Comparison of ENCODE assay signal across 18 cellular contexts in genomic region chr14:100027771-100028490, GRCh38. TPM values are rescaled to one million over a fixed set of nuclear protein-coding genes. Genes with fewer than 3 reads are reported as not detected.
A peak's percentile ranks its signal among the peaks of the same experiment; 100 is the strongest.
DNase-seq lines count a peak whose midpoint lies in the region; ATAC-seq, FAIRE-seq and TF ChIP-seq lines count a peak whose summit lies in the region.
"Had no signal": no experiment of that assay in that cellular context is flagged by ENCODE, and none has a peak within 500 bp of the region (broad histone marks: within the 10 kb centered on the region; RNA-seq: fewer than 3 reads in every experiment).

No MANE protein-coding gene starts in this region.

- H3K36me3 ChIP-seq in astrocyte (ENCODE audit: insufficient read depth, low read length) (no peaks in the 10 kb centered on the region), osteoblast (ENCODE audit: insufficient read depth, low read length) (no peaks in the 10 kb centered on the region)

- H3K27ac Mint-ChIP-seq in astrocyte (ENCODE audit: unreplicated experiment) (no peak overlapping the region), T-helper 17 cell (no peak overlapping the region)
- H3K27ac Mint-ChIP-seq: CD14-positive monocyte had no signal

- TF ChIP-seq CTCF in astrocyte (IDR thresholded peaks at IDR 0.05; ENCODE audit: insufficient read depth, low read depth, low read length), result no peak
- no peak for TF ChIP-seq CTCF in osteoblast (IDR thresholded peaks at IDR 0.05; ENCODE audit: extremely low read depth, low read depth, low read length)

- no peak for ATAC-seq in T-helper 17 cell
- no peak for ATAC-seq in Right ventricle myocardium superior (ENCODE audit: poor library complexity)
- ATAC-seq: HepG2 had no signal

- H3K27ac ChIP-seq in astrocyte (ENCODE audit: low read depth, low read length), result peak overlapping the region; percentile 94
- H3K27ac ChIP-seq in osteoblast (ENCODE audit: low read depth, low read length), result peak overlapping the region; percentile 100

- peaks cover 45% of the 10 kb centered on the region for H3K4me1 ChIP-seq in astrocyte (ENCODE audit: insufficient read depth, low read length)
- peaks cover 72% of the 10 kb centered on the region for H3K4me1 ChIP-seq in osteoblast (ENCODE audit: insufficient read depth, low read length)

- H3K27me3 Mint-ChIP-seq in astrocyte (ENCODE audit: low read depth, unreplicated experiment) (no peaks in the 10 kb centered on the region), T-helper 17 cell (peaks cover 10% of the 10 kb centered on the region)

- H3K4me2 ChIP-seq in astrocyte (ENCODE audit: low read length), result no peak overlapping the region
- peak overlapping the region; percentile 14 for H3K4me2 ChIP-seq in osteoblast (ENCODE audit: insufficient read depth, low read length)

- intact Hi-C loops in Right ventricle myocardium superior (cut with DNase I), result no loop called here

- DNase-seq in EH (ENCODE audit: low read depth) (peak; percentile 51), M059J (ENCODE audit: low read depth) (peak; percentile 27), astrocyte (ENCODE audit: low read depth) (peak; percentile 63), osteoblast (ENCODE audit: insufficient read length, low spot score, missing footprints) (no peak), T-helper 17 cell (no peak), Right ventricle myocardium superior (no peak)
- DNase-seq in activated T-cell treated with anti-CD3 and anti-CD28 coated beads, Interleukin-2, amount 50 U/mL, for 1 hour, result no peak
- DNase-seq in activated CD4-positive, alpha-beta T cell treated with anti-CD3 and anti-CD28 coated beads for 48 hours, result no peak
- DNase-seq: DMS79 treated with DMSO at 0.1 percent for 48 hours, GF-D8, KG1, NCI-H1417 treated with DMSO at 0.1 percent for 48 hours, NCI-H187 treated with DMSO at 0.1 percent for 48 hours, NCI-H2227 treated with DMSO at 0.1 percent for 48 hours, NCI-H524 had no signal

- H3K36me3 Mint-ChIP-seq in astrocyte (ENCODE audit: low read depth, unreplicated experiment), result no peaks in the 10 kb centered on the region
- H3K36me3 Mint-ChIP-seq in T-helper 17 cell (ENCODE audit: low read depth), result no peaks in the 10 kb centered on the region
- H3K36me3 Mint-ChIP-seq: CD14-positive monocyte had no signal

- peaks cover 50% of the 10 kb centered on the region for H3K79me2 ChIP-seq in astrocyte (ENCODE audit: insufficient read depth, low read length)
- H3K79me2 ChIP-seq in osteoblast (ENCODE audit: insufficient read depth, low read length), result peaks cover 13% of the 10 kb centered on the region

- H3K27me3 ChIP-seq in astrocyte (ENCODE audit: insufficient read depth, low read length) (no peaks in the 10 kb centered on the region), osteoblast (ENCODE audit: insufficient read depth, low read length) (no peaks in the 10 kb centered on the region)

- no peak overlapping the region for H3K4me3 ChIP-seq in astrocyte (ENCODE audit: insufficient read depth, low read depth, low read length)
- no peak overlapping the region for H3K4me3 ChIP-seq in osteoblast (ENCODE audit: insufficient read depth, low read length)

- H2AFZ ChIP-seq in astrocyte (ENCODE audit: low read depth, low read length), result no peak overlapping the region
- H2AFZ ChIP-seq in osteoblast (ENCODE audit: low read length), result no peak overlapping the region

- peak overlapping the region; percentile 6 for H3K9ac ChIP-seq in astrocyte (ENCODE audit: low read length)

- H3K9me3 ChIP-seq in astrocyte (ENCODE audit: insufficient read depth, low read depth, low read length) (no peaks in the 10 kb centered on the region), osteoblast (ENCODE audit: low read depth, low read length) (no peaks in the 10 kb centered on the region), T-helper 17 cell (ENCODE audit: control insufficient read depth, low read length, poor library complexity, severe bottlenecking) (no peaks in the 10 kb centered on the region)

- no peaks in the 10 kb centered on the region for H3K9me3 Mint-ChIP-seq in astrocyte (ENCODE audit: unreplicated experiment)
- H3K9me3 Mint-ChIP-seq: CD14-positive monocyte had no signal

- no peak for FAIRE-seq in astrocyte (lab: Jason Lieb, UNC)
- FAIRE-seq: H1, HepG2 had no signal

- H4K20me1 ChIP-seq in astrocyte (ENCODE audit: insufficient read depth, low read length) (peaks cover 28% of the 10 kb centered on the region), osteoblast (ENCODE audit: insufficient read depth, low read length) (no peaks in the 10 kb centered on the region)

- peaks cover 50% of the 10 kb centered on the region for H3K4me1 Mint-ChIP-seq in astrocyte (ENCODE audit: low read depth, unreplicated experiment)
- H3K4me1 Mint-ChIP-seq in T-helper 17 cell, result peaks cover 13% of the 10 kb centered on the region

- H3K4me3 Mint-ChIP-seq in astrocyte (ENCODE audit: unreplicated experiment) (no peak overlapping the region), T-helper 17 cell (no peak overlapping the region)
- H3K4me3 Mint-ChIP-seq: CD14-positive monocyte had no signal

RNA-seq across cellular contexts. Expression of gene EVL, which starts 37.3 kb away (rescaled TPM):
- 21.6 and 21.8 TPM in 2 replicates for total RNA-seq in M059J (2014; rRNA removed; shearing (Covaris generic))
- 48.9 and 50.2 TPM in 2 replicates for total RNA-seq in astrocyte
- 16.6 and 17.4 TPM in 2 replicates for total RNA-seq in osteoblast
- total RNA-seq in T-helper 17 cell, result 100 to 1,000 TPM; 793 to 831 TPM
- 36.2 TPM for total RNA-seq in Right ventricle myocardium superior

Comparison
In these comparisons a context has a peak if more than half of its experiments do, and no peak if none do; other contexts are left out.
1. DNase-seq: peak in EH (single experiment), M059J (single experiment) and astrocyte (single experiment); none in osteoblast (single experiment), activated T-cell treated with anti-CD3 and anti-CD28 coated beads, Interleukin-2, amount 50 U/mL, for 1 hour (single experiment), T-helper 17 cell (0 of 3), Right ventricle myocardium superior (single experiment) and activated CD4-positive, alpha-beta T cell treated with anti-CD3 and anti-CD28 coated beads for 48 hours (single experiment).
2. RNA of gene EVL, which starts 37.3 kb away (total RNA-seq): 793 to 831 TPM in T-helper 17 cell; 48.9 to 50.2 TPM in astrocyte, 36.2 TPM in Right ventricle myocardium superior (single experiment), 21.6 to 21.8 TPM in M059J and 16.6 to 17.4 TPM in osteoblast; every median in the first group is over 10 times any median in the second.